Comparison of ENCODE assay signal across 10 cellular contexts in genomic region chr4:2819244-2820215, GRCh38. TPM values are rescaled to one million over a fixed set of nuclear protein-coding genes. Genes with fewer than 3 reads are reported as not detected.
DNase-seq lines count a peak whose midpoint lies in the region; ATAC-seq and TF ChIP-seq lines count a peak whose summit lies in the region.
"Had no signal": no experiment of that assay in that cellular context is flagged by ENCODE, and none has a peak within 500 bp of the region (broad histone marks: within the 10 kb centered on the region; RNA-seq: fewer than 3 reads in every experiment).

No MANE protein-coding gene starts in this region.

- H3K4me3 ChIP-seq in WI38 (ENCODE audit: low read depth, low read length), result peak overlapping the region; percentile 67

- DNase-seq in activated naive CD4-positive, alpha-beta T cell (lab: John Stamatoyannopoulos, UW), result no peak
- DNase-seq in immature natural killer cell, result no peak
- DNase-seq in stimulated activated naive B cell treated with anti-CD40 and anti-IgM and Interleukin-4, amounts not matched to agents 10 μg/mL and 1 μg/mL and 100 μg/mL, for 72 hours, result no peak
- DNase-seq in omental fat pad (ENCODE audit: low spot score), result no peak
- DNase-seq: esophagus squamous epithelium, NCI-H2081 treated with DMSO at 0.1 percent for 48 hours had no signal

- peaks cover 6% of the 10 kb centered on the region for H3K36me3 Mint-ChIP-seq in activated naive CD4-positive, alpha-beta T cell treated with anti-CD3 and anti-CD28 coated beads, Interleukin-2, amount 50 U/mL, for 24 hours
- peaks cover 8 to 10% (median 10%) of the 10 kb centered on the region in 3 donors for H3K36me3 Mint-ChIP-seq in immature natural killer cell
- H3K36me3 Mint-ChIP-seq in stimulated activated naive B cell treated with anti-CD40 and anti-IgM and Interleukin-4, amounts not matched to agents 10 μg/mL and 1 μg/mL and 100 μg/mL, for 72 hours, result peaks cover 28 to 54% of the 10 kb centered on the region in 2 donors

- no peaks in the 10 kb centered on the region for H3K27me3 Mint-ChIP-seq in activated naive CD4-positive, alpha-beta T cell treated with anti-CD3 and anti-CD28 coated beads, Interleukin-2, amount 50 U/mL, for 24 hours
- H3K27me3 Mint-ChIP-seq in immature natural killer cell (ENCODE audit: low read depth in 3 of 3), result peaks cover 0 to 7% (median 2%) of the 10 kb centered on the region in 3 donors
- no peaks in the 10 kb centered on the region for H3K27me3 Mint-ChIP-seq in stimulated activated naive B cell treated with anti-CD40 and anti-IgM and Interleukin-4, amounts not matched to agents 10 μg/mL and 1 μg/mL and 100 μg/mL, for 72 hours

- no peak for ATAC-seq in stimulated activated naive B cell treated with anti-CD40 and anti-IgM and Interleukin-4, amounts not matched to agents 10 μg/mL and 1 μg/mL and 100 μg/mL, for 72 hours (replicated peaks)
- no peak for ATAC-seq in HG02610 (IDR thresholded peaks at IDR 0.05; ENCODE audit: unreplicated experiment)
- no peak for ATAC-seq in GM21526 (IDR thresholded peaks at IDR 0.05; ENCODE audit: low FRiP score, unreplicated experiment)
- ATAC-seq in omental fat pad (ENCODE audit: low FRiP score), result no peak

- H3K4me3 Mint-ChIP-seq in activated naive CD4-positive, alpha-beta T cell treated with anti-CD3 and anti-CD28 coated beads, Interleukin-2, amount 50 U/mL, for 24 hours, result peak overlapping the region; percentile 74
- peak overlapping the region; percentile 71 to 81 (median 77) for H3K4me3 Mint-ChIP-seq in immature natural killer cell
- peak overlapping the region in 1 of 2 donors; percentile 28 for H3K4me3 Mint-ChIP-seq in stimulated activated naive B cell treated with anti-CD40 and anti-IgM and Interleukin-4, amounts not matched to agents 10 μg/mL and 1 μg/mL and 100 μg/mL, for 72 hours

- peaks cover 42% of the 10 kb centered on the region for H3K4me1 Mint-ChIP-seq in activated naive CD4-positive, alpha-beta T cell treated with anti-CD3 and anti-CD28 coated beads, Interleukin-2, amount 50 U/mL, for 24 hours
- H3K4me1 Mint-ChIP-seq in immature natural killer cell, result peaks cover 54 to 66% of the 10 kb centered on the region in 2 donors
- H3K4me1 Mint-ChIP-seq in stimulated activated naive B cell treated with anti-CD40 and anti-IgM and Interleukin-4, amounts not matched to agents 10 μg/mL and 1 μg/mL and 100 μg/mL, for 72 hours, result peaks cover 39 to 72% of the 10 kb centered on the region in 2 donors

- no peaks in the 10 kb centered on the region for H3K9me3 Mint-ChIP-seq in activated naive CD4-positive, alpha-beta T cell treated with anti-CD3 and anti-CD28 coated beads, Interleukin-2, amount 50 U/mL, for 24 hours
- no peaks in the 10 kb centered on the region for H3K9me3 Mint-ChIP-seq in immature natural killer cell
- H3K9me3 Mint-ChIP-seq in stimulated activated naive B cell treated with anti-CD40 and anti-IgM and Interleukin-4, amounts not matched to agents 10 μg/mL and 1 μg/mL and 100 μg/mL, for 72 hours, result no peaks in the 10 kb centered on the region

- TF ChIP-seq CTCF in WI38 (IDR thresholded peaks at IDR 0.05; ENCODE audit: low read depth, low read length) (no peak), omental fat pad (IDR thresholded peaks at IDR 0.05) (no peak)

- H3K27ac Mint-ChIP-seq in activated naive CD4-positive, alpha-beta T cell treated with anti-CD3 and anti-CD28 coated beads, Interleukin-2, amount 50 U/mL, for 24 hours, result peak overlapping the region; percentile 46
- H3K27ac Mint-ChIP-seq in immature natural killer cell, result peak overlapping the region; percentile 79 to 91 (median 86)
- H3K27ac Mint-ChIP-seq in stimulated activated naive B cell treated with anti-CD40 and anti-IgM and Interleukin-4, amounts not matched to agents 10 μg/mL and 1 μg/mL and 100 μg/mL, for 72 hours, result peak overlapping the region; percentile 9

RNA-seq across cellular contexts. Expression of gene ADD1, which starts 24.1 kb away (rescaled TPM):
- polyA plus RNA-seq in immature natural killer cell, result 100 to 1,000 TPM; 207 to 318 (median 314) TPM
- total RNA-seq in omental fat pad, result 100 to 1,000 TPM; 155 to 269 (median 177) TPM

RNA-seq across cellular contexts. Expression of gene SH3BP2, which starts 26.6 kb away (rescaled TPM):
- polyA plus RNA-seq in immature natural killer cell, result 10 to 100 TPM; 12.6 to 71.0 (median 22.7) TPM
- 100 to 1,000 TPM in 1 of 4 donors, 10 to 100 TPM in 3; 26.2 to 109 (median 66.0) TPM for total RNA-seq in omental fat pad

Comparison
In these comparisons a context has a peak if more than half of its experiments do, and no peak if none do; other contexts are left out.
1. H3K27ac Mint-ChIP-seq: peak in every context shown above with its lines; median percentile 86 in immature natural killer cell; 46 in activated naive CD4-positive, alpha-beta T cell treated with anti-CD3 and anti-CD28 coated beads, Interleukin-2, amount 50 U/mL, for 24 hours; 9 in stimulated activated naive B cell treated with anti-CD40 and anti-IgM and Interleukin-4, amounts not matched to agents 10 μg/mL and 1 μg/mL and 100 μg/mL, for 72 hours.